Comparison of ENCODE assay signal across 23 cellular contexts in the genomic region with DNA sequence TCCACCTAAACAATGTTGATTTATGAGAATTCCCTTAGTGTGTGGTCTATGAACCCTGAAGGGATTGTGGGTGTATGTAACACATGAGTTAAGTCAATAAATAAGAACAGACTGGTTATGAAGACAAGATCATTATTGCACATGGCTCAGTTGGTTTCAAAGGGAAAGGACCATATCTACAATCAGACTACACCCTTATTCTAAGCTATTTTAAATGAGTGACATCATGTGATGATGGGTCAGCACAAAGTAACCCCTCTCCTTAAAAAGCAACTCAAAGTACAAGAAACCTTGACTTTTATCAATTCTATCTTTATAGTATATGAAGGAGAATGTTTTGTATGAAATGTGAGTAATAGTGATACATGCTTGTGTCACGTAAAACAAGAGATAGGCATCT. TPM values are rescaled to one million over a fixed set of nuclear protein-coding genes. Genes with fewer than 3 reads are reported as not detected.
DNase-seq lines count a peak whose midpoint lies in the region; TF ChIP-seq lines count a peak whose summit lies in the region.
"Had no signal": no experiment of that assay in that cellular context is flagged by ENCODE, and none has a peak within 500 bp of the region (broad histone marks: within the 10 kb centered on the region; RNA-seq: fewer than 3 reads in every experiment).

No MANE protein-coding gene starts in this region.

- no peak overlapping the region for H3K4me2 ChIP-seq in mammary epithelial cell (ENCODE audit: insufficient read depth, low read depth, low read length)
- H3K4me2 ChIP-seq: A549; BLaER1 treated with 17β-estradiol and CSF1 and Interleukin-3, amounts not matched to agents 10 nM and 100 nM had no signal

- no peak overlapping the region for H2AFZ ChIP-seq in mammary epithelial cell (ENCODE audit: low read depth, low read length)
- H2AFZ ChIP-seq: GM23248 had no signal

- no peaks in the 10 kb centered on the region for H3K4me1 ChIP-seq in mammary epithelial cell (ENCODE audit: insufficient read depth, low read length)
- H3K4me1 ChIP-seq: A549, BE2C, Caco-2 had no signal

- dilution Hi-C loops in mammary epithelial cell (cut with HindIII; ENCODE audit: low sequenced_read_pairs), result no loop called here

- CTCF ChIA-PET in mammary epithelial cell (lab: Charles Lee; ENCODE audit: low non-redundant PET), result no interaction called here
- CTCF ChIA-PET in MCF 10A (lab: Yijun Ruan, JAX), result interaction anchor here (0.6 kb wide), 1 partner anchor 17 kb away, joined by 3 read pairs; no protein-coding TSS in a partner anchor

- H4K20me1 ChIP-seq in mammary epithelial cell (ENCODE audit: insufficient read depth, low read length), result no peaks in the 10 kb centered on the region
- H4K20me1 ChIP-seq: BLaER1 treated with 17β-estradiol and CSF1 and Interleukin-3, amounts not matched to agents 10 nM and 100 nM had no signal

- no peak overlapping the region for H3K4me3 ChIP-seq in mammary epithelial cell (replicated peaks in 1 of 3; ENCODE audit: insufficient read depth in 1 of 3, low read depth in 2 of 3, low read length in 3 of 3)
- H3K4me3 ChIP-seq: A549; BLaER1 treated with 17β-estradiol and CSF1 and Interleukin-3, amounts not matched to agents 10 nM and 100 nM; GM12878; GM23248 had no signal

- H3K27ac ChIP-seq in mammary epithelial cell (ENCODE audit: insufficient read depth, low read depth, low read length) (no peak overlapping the region), VCaP (peak overlapping the region; percentile 88), epithelial cell of prostate (no peak overlapping the region)
- H3K27ac ChIP-seq: A549; BLaER1 treated with 17β-estradiol and CSF1 and Interleukin-3, amounts not matched to agents 10 nM and 100 nM; GM23248 had no signal

- no peak overlapping the region for H3K9ac ChIP-seq in mammary epithelial cell (ENCODE audit: insufficient read depth, low read length)
- H3K9ac ChIP-seq: BLaER1 treated with 17β-estradiol and CSF1 and Interleukin-3, amounts not matched to agents 10 nM and 100 nM; GM23248 had no signal

- POLR2A ChIA-PET in MCF 10A (lab: Yijun Ruan, JAX), result no interaction called here

- no peaks in the 10 kb centered on the region for H3K79me2 ChIP-seq in mammary epithelial cell (ENCODE audit: insufficient read depth, low read length)

- H3K9me3 ChIP-seq in mammary epithelial cell (replicated peaks; ENCODE audit: insufficient read depth, low read length), result no peaks in the 10 kb centered on the region
- H3K9me3 ChIP-seq: A549; BE2C; BLaER1 treated with 17β-estradiol and CSF1 and Interleukin-3, amounts not matched to agents 10 nM and 100 nM; Caco-2 had no signal

- no peak overlapping the region for H3K27ac Mint-ChIP-seq in MCF 10A (ENCODE audit: low read depth, unreplicated experiment)
- H3K27ac Mint-ChIP-seq: CD4-positive, alpha-beta memory T cell had no signal

- DNase-seq in mammary epithelial cell, result peak; percentile 26
- no peak for DNase-seq in MCF 10A (ENCODE audit: unreplicated experiment)
- peak; percentile 45 for DNase-seq in epithelial cell of prostate (ENCODE audit: low read depth, low spot score)
- DNase-seq in SW 1271 (lab: John Stamatoyannopoulos, UW), result no peak
- no peak for DNase-seq in LoVo (ENCODE audit: low spot score)
- DNase-seq in G401 (ENCODE audit: low spot score), result no peak
- DNase-seq: 8988T; ACHN; AML-193; BE2C; Caco-2; CD4-positive, alpha-beta memory T cell; DMS153; DND-41; GDM1; GM23248; H7; HCEC 1CT had no signal

- intact Hi-C loops in mammary epithelial cell (cut with micrococcal nuclease) (no loop called here), MCF 10A (cut with micrococcal nuclease) (no loop called here)

- BruUV-seq in mammary epithelial cell (replicated peaks; lab: Mats Ljungman, UMichigan) (no TSS peak), MCF 10A (replicated peaks; lab: Mats Ljungman, UMichigan) (no TSS peak)

- peaks cover 98% of the 10 kb centered on the region for H3K27me3 Mint-ChIP-seq in MCF 10A (ENCODE audit: insufficient read depth, unreplicated experiment)

- no peaks in the 10 kb centered on the region for H3K36me3 ChIP-seq in mammary epithelial cell (ENCODE audit: insufficient read depth, low read length)
- H3K36me3 ChIP-seq: BE2C; BLaER1 treated with 17β-estradiol and CSF1 and Interleukin-3, amounts not matched to agents 10 nM and 100 nM had no signal

- no peaks in the 10 kb centered on the region for H3K9me3 Mint-ChIP-seq in MCF 10A (ENCODE audit: unreplicated experiment)

- in situ Hi-C loops in mammary epithelial cell (cut with MboI; ENCODE audit: low sequenced_read_pairs in 2 of 2) (no loop called here), G401 (cut with HindIII; ENCODE audit: low sequenced_read_pairs) (no loop called here)

- TF ChIP-seq CTCF in mammary epithelial cell (conservative IDR thresholded peaks at IDR 0.05 in 1 of 2, IDR thresholded peaks at IDR 0.05 in 1 of 2; ENCODE audit: extremely low read depth in 1 of 2, insufficient read depth in 1 of 2, low read depth in 1 of 2, low read length in 2 of 2), result no peak
- TF ChIP-seq CTCF in MCF 10A (IDR thresholded peaks at IDR 0.05; ENCODE audit: unreplicated experiment), result no peak
- no peak for TF ChIP-seq CTCF in VCaP (conservative IDR thresholded peaks at IDR 0.05)

- WGBS in mammary epithelial cell (ENCODE audit: low coverage, missing lambda C conversion rate), result 60% methylated on average over 1 of the region's 1 CpG

- peaks cover 2% of the 10 kb centered on the region for H3K27me3 ChIP-seq in mammary epithelial cell (ENCODE audit: insufficient read depth, low read length)
- H3K27me3 ChIP-seq: BLaER1 treated with 17β-estradiol and CSF1 and Interleukin-3, amounts not matched to agents 10 nM and 100 nM had no signal

- no peaks in the 10 kb centered on the region for H3K36me3 Mint-ChIP-seq in MCF 10A (ENCODE audit: insufficient read depth, unreplicated experiment)
- H3K36me3 Mint-ChIP-seq: CD4-positive, alpha-beta memory T cell had no signal

- H3K4me1 Mint-ChIP-seq in MCF 10A (ENCODE audit: insufficient read depth, unreplicated experiment), result no peaks in the 10 kb centered on the region

- H3K4me3 Mint-ChIP-seq in MCF 10A (ENCODE audit: unreplicated experiment), result no peak overlapping the region
- H3K4me3 Mint-ChIP-seq: CD4-positive, alpha-beta memory T cell had no signal

RNA-seq across cellular contexts. Expression of a gene that starts 15.3 kb away (rescaled TPM):
- total RNA-seq in mammary epithelial cell, result 1 to 10 TPM; 4.2 to 7.2 TPM
- polyA plus RNA-seq in mammary epithelial cell, result 0.91 TPM
- 1.2 TPM for polyA minus RNA-seq in mammary epithelial cell
- 3.0 and 4.7 TPM in 2 replicates for total RNA-seq in MCF 10A (2022)
- 0.25 and 0.81 TPM in 2 replicates for total RNA-seq in G401 (2014; rRNA removed; shearing (Covaris generic))
- total RNA-seq: Caco-2 had no signal
- polyA plus RNA-seq: A549; CD4-positive, alpha-beta memory T cell had no signal

RNA-seq across cellular contexts. Expression of a gene that starts 57.0 kb away (rescaled TPM):
- total RNA-seq in mammary epithelial cell, result not detected
- not detected for polyA plus RNA-seq in mammary epithelial cell
- not detected for polyA minus RNA-seq in mammary epithelial cell
- not detected in 2 replicates for total RNA-seq in MCF 10A (2022)
- total RNA-seq in G401 (2014; rRNA removed; shearing (Covaris generic)), result not detected in 2 replicates
- total RNA-seq: Caco-2; CD4-positive, alpha-beta memory T cell; GM12878; GM23248; H1; H7 had no signal
- polyA plus RNA-seq: A549; CD4-positive, alpha-beta memory T cell; GM12878; GM23248; H1 had no signal

RNA-seq across cellular contexts. Expression of a gene that starts 59.0 kb away (rescaled TPM):
- total RNA-seq in mammary epithelial cell, result 1 to 10 TPM; 5.3 to 8.5 TPM
- polyA plus RNA-seq in mammary epithelial cell, result 1.9 TPM
- 2.0 TPM for polyA minus RNA-seq in mammary epithelial cell
- 4.4 and 5.3 TPM in 2 replicates for total RNA-seq in MCF 10A (2022)
- 5.8 and 7.0 TPM in 2 replicates for total RNA-seq in G401 (2014; rRNA removed; shearing (Covaris generic))

Comparison
In these comparisons a context has a peak if more than half of its experiments do, and no peak if none do; other contexts are left out.
1. DNase-seq: peak in mammary epithelial cell (single experiment) and epithelial cell of prostate (single experiment); none in MCF 10A (single experiment), SW 1271 (0 of 2), LoVo (single experiment) and G401 (single experiment).